Comparison of ENCODE assay signal across 10 cellular contexts in genomic region chr5:174725261-174725990, GRCh38. TPM values are rescaled to one million over a fixed set of nuclear protein-coding genes. Genes with fewer than 3 reads are reported as not detected.
DNase-seq lines count a peak whose midpoint lies in the region; ATAC-seq and TF ChIP-seq lines count a peak whose summit lies in the region.
"Had no signal": no experiment of that assay in that cellular context is flagged by ENCODE, and none has a peak within 500 bp of the region (broad histone marks: within the 10 kb centered on the region; RNA-seq: fewer than 3 reads in every experiment).

No MANE protein-coding gene starts in this region.

- no TSS peak for BruUV-seq in MCF 10A (replicated peaks; lab: Mats Ljungman, UMichigan)

- H3K27me3 Mint-ChIP-seq in T-helper 1 cell treated with Interleukin-12 subunit alpha and Interleukin-12 subunit beta and Interleukin-4 antibody, amounts not matched to agents 30 μg/mL and 1 μg/mL, for 36 hours (ENCODE audit: low read depth): peaks cover 87% of the 10 kb centered on the region
- H3K27me3 Mint-ChIP-seq in MCF 10A (ENCODE audit: insufficient read depth, unreplicated experiment): peaks cover 22% of the 10 kb centered on the region

- H3K9me3 ChIP-seq in lower lobe of right lung (no peaks in the 10 kb centered on the region), testis (no peaks in the 10 kb centered on the region)

- H3K4me1 ChIP-seq in lower lobe of right lung (peaks cover 20% of the 10 kb centered on the region), testis (peaks cover 4% of the 10 kb centered on the region)

- no peak for DNase-seq in T-helper 1 cell
- DNase-seq in MCF 10A (ENCODE audit: unreplicated experiment): peak; percentile 27
- DNase-seq in lower lobe of right lung: no peak
- no peak for DNase-seq in testis
- no peak for DNase-seq in RPMI8226
- DNase-seq in NCI-H345 (lab: John Stamatoyannopoulos, UW): no peak
- DNase-seq: NCI-H1092 treated with DMSO at 0.1 percent for 48 hours had no signal

- no peaks in the 10 kb centered on the region for H3K36me3 ChIP-seq in lower lobe of right lung
- H3K36me3 ChIP-seq in testis (ENCODE audit: low read depth, missing control alignments): no peaks in the 10 kb centered on the region

- H3K27ac Mint-ChIP-seq in T-helper 1 cell treated with Interleukin-12 subunit alpha and Interleukin-12 subunit beta and Interleukin-4 antibody, amounts not matched to agents 30 μg/mL and 1 μg/mL, for 36 hours: peak overlapping the region; percentile 36
- peak overlapping the region; percentile 13 for H3K27ac Mint-ChIP-seq in MCF 10A (ENCODE audit: low read depth, unreplicated experiment)
- H3K27ac Mint-ChIP-seq: T-helper 2 cell treated with Interferon-gamma antibody and Interleukin-4, amounts not matched to agents 5 μg/mL and 100 μg/mL, for 36 hours had no signal

- POLR2A ChIA-PET in MCF 10A (lab: Yijun Ruan, JAX): interaction anchor here (0.6 to 1.6 kb wide), 7 partner anchors 11 to 1855 kb away, joined by 3 to 4 read pairs (median 3); no protein-coding TSS in a partner anchor

- H3K9me3 Mint-ChIP-seq in T-helper 1 cell treated with Interleukin-12 subunit alpha and Interleukin-12 subunit beta and Interleukin-4 antibody, amounts not matched to agents 30 μg/mL and 1 μg/mL, for 36 hours: peaks cover 5% of the 10 kb centered on the region
- H3K9me3 Mint-ChIP-seq in MCF 10A (ENCODE audit: unreplicated experiment): no peaks in the 10 kb centered on the region
- H3K9me3 Mint-ChIP-seq: T-helper 2 cell treated with Interferon-gamma antibody and Interleukin-4, amounts not matched to agents 5 μg/mL and 100 μg/mL, for 36 hours had no signal

- intact Hi-C loops in MCF 10A (cut with micrococcal nuclease) (loop anchor here (2.0 kb wide), 2 partner anchors 25 to 67 kb away; no protein-coding TSS in a partner anchor), lower lobe of right lung (cut with DNase I) (no loop called here), testis (cut with DNase I; ENCODE audit: low total_unique reads) (no loop called here)

- peaks cover 5% of the 10 kb centered on the region for H3K4me1 Mint-ChIP-seq in T-helper 1 cell treated with Interleukin-12 subunit alpha and Interleukin-12 subunit beta and Interleukin-4 antibody, amounts not matched to agents 30 μg/mL and 1 μg/mL, for 36 hours (ENCODE audit: low read depth)
- H3K4me1 Mint-ChIP-seq in MCF 10A (ENCODE audit: insufficient read depth, unreplicated experiment): peaks cover 17% of the 10 kb centered on the region

- H3K27ac ChIP-seq in lower lobe of right lung (no peak overlapping the region), testis (peak overlapping the region; percentile 71 to 79)

- H3K36me3 Mint-ChIP-seq in T-helper 1 cell treated with Interleukin-12 subunit alpha and Interleukin-12 subunit beta and Interleukin-4 antibody, amounts not matched to agents 30 μg/mL and 1 μg/mL, for 36 hours (ENCODE audit: low read depth): peaks cover 3% of the 10 kb centered on the region
- no peaks in the 10 kb centered on the region for H3K36me3 Mint-ChIP-seq in MCF 10A (ENCODE audit: insufficient read depth, unreplicated experiment)

- no peak for TF ChIP-seq POLR2A in testis (IDR thresholded peaks at IDR 0.05)

- no peak overlapping the region for H3K4me3 Mint-ChIP-seq in T-helper 1 cell treated with Interleukin-12 subunit alpha and Interleukin-12 subunit beta and Interleukin-4 antibody, amounts not matched to agents 30 μg/mL and 1 μg/mL, for 36 hours
- H3K4me3 Mint-ChIP-seq in MCF 10A (ENCODE audit: unreplicated experiment): peak overlapping the region; percentile 86
- H3K4me3 Mint-ChIP-seq: T-helper 2 cell treated with Interferon-gamma antibody and Interleukin-4, amounts not matched to agents 5 μg/mL and 100 μg/mL, for 36 hours had no signal

- peaks cover 86% of the 10 kb centered on the region for H3K27me3 ChIP-seq in lower lobe of right lung (ENCODE audit: low read depth)
- no peaks in the 10 kb centered on the region for H3K27me3 ChIP-seq in testis

- TF ChIP-seq CTCF in MCF 10A (IDR thresholded peaks at IDR 0.05; ENCODE audit: unreplicated experiment) (no peak), lower lobe of right lung (IDR thresholded peaks at IDR 0.05) (no peak), testis (IDR thresholded peaks at IDR 0.05) (no peak)

- CTCF ChIA-PET in MCF 10A (lab: Yijun Ruan, JAX): interaction anchor here (0.5 to 1.1 kb wide), 6 partner anchors 9 to 312 kb away, joined by 3 to 6 read pairs (median 3); no protein-coding TSS in a partner anchor

- H3K4me3 ChIP-seq in lower lobe of right lung: peak overlapping the region; percentile 61
- peak overlapping the region; percentile 68 to 70 for H3K4me3 ChIP-seq in testis

- no peak for ATAC-seq in lower lobe of right lung
- ATAC-seq in GM21723 (IDR thresholded peaks at IDR 0.05; ENCODE audit: unreplicated experiment): no peak

- WGBS in testis, 2 donors: 1 to 4% methylated on average over 24 to 30 of the region's 30 CpGs

RNA-seq across cellular contexts. Expression of gene MSX2, which starts 1.0 kb away (rescaled TPM):
- total RNA-seq in MCF 10A (2022) (4.8 and 5.6 TPM in 2 replicates), lower lobe of right lung (0.27 TPM), testis (10 to 100 TPM; 37.7 to 39.2 TPM)
- 15.8 TPM for polyA plus RNA-seq in testis (ENCODE audit: insufficient read depth, low read depth, low replicate concordance)
